ENCODE assay signal across 27 cellular contexts in genomic region chr12:53836119-53836655, GRCh38.
"Had no signal": no experiment of that assay in that cellular context is flagged by ENCODE, and none has a peak within 500 bp of the region (broad histone marks: within the 10 kb centered on the region; RNA-seq: fewer than 3 reads in every experiment).

No MANE protein-coding gene starts in this region.

- H3K27me3 ChIP-seq: ascending aorta, breast epithelium, colonic mucosa had no signal

- H3K9me3 ChIP-seq: ascending aorta, breast epithelium, colonic mucosa had no signal

- ATAC-seq: activated naive CD4-positive, alpha-beta T cell treated with anti-CD3 and anti-CD28 coated beads, Interleukin-2, amount 50 U/mL, for 72 hours; activated T-cell treated with anti-CD3 and anti-CD28 coated beads, Interleukin-2, amount 50 U/mL, for 72 hours; esophagus mucosa; WTC11 had no signal

- DNase-seq: activated CD4-positive, alpha-beta memory T cell treated with anti-CD3 and anti-CD28 coated beads, Interleukin-2, amount 10 ng/mL, durations not matched to agents 7 days and 5 days; activated CD4-positive, alpha-beta T cell treated with anti-CD3 and anti-CD28 coated beads for 1 hour; activated CD4-positive, alpha-beta T cell treated with anti-CD3 and anti-CD28 coated beads for 4 hours; activated CD4-positive, alpha-beta T cell treated with anti-CD3 and anti-CD28 coated beads, Interleukin-2, amount 10 ng/mL, durations not matched to agents 7 days and 5 days; activated CD4-positive, alpha-beta T cell treated with anti-CD3 and anti-CD28 coated beads, Interleukin-2, amount 50 U/mL, for 4 hours; activated CD8-positive, alpha-beta memory T cell treated with anti-CD3 and anti-CD28 coated beads, Interleukin-2, amount 50 U/mL, for 48 hours; activated gamma-delta T cell; activated naive CD4-positive, alpha-beta T cell; activated naive CD4-positive, alpha-beta T cell treated with anti-CD3 and anti-CD28 coated beads, Interleukin-2, amount 10 ng/mL, durations not matched to agents 7 days and 5 days; activated naive CD8-positive, alpha-beta T cell treated with anti-CD3 and anti-CD28 coated beads, Interleukin-2, amount 10 ng/mL, durations not matched to agents 7 days and 5 days; activated T-cell treated with anti-CD3 and anti-CD28 coated beads for 4 hours; activated T-cell treated with anti-CD3 and anti-CD28 coated beads, Interleukin-2, amount 50 U/mL, for 24 hours; activated T-cell treated with anti-CD3 and anti-CD28 coated beads, Interleukin-2, amount 50 U/mL, for 72 hours; central memory CD4-positive, alpha-beta T cell; cerebellar nuclear complex; colonic mucosa; dorsolateral prefrontal cortex; effector memory CD4-positive, alpha-beta T cell; endodermal cell; foreskin fibroblast; T-helper 2 cell had no signal

- H3K27ac ChIP-seq: ascending aorta, breast epithelium, cardiac muscle cell, colonic mucosa, dorsolateral prefrontal cortex had no signal

- H3K36me3 ChIP-seq: ascending aorta, breast epithelium, cardiac muscle cell, colonic mucosa had no signal

- H3K4me3 ChIP-seq: ascending aorta, breast epithelium, cardiac muscle cell, colonic mucosa, dorsolateral prefrontal cortex had no signal

- H3K4me1 ChIP-seq: ascending aorta, breast epithelium, colonic mucosa had no signal
